Comparison of ENCODE assay signal across 1 cellular context in the genomic region with DNA sequence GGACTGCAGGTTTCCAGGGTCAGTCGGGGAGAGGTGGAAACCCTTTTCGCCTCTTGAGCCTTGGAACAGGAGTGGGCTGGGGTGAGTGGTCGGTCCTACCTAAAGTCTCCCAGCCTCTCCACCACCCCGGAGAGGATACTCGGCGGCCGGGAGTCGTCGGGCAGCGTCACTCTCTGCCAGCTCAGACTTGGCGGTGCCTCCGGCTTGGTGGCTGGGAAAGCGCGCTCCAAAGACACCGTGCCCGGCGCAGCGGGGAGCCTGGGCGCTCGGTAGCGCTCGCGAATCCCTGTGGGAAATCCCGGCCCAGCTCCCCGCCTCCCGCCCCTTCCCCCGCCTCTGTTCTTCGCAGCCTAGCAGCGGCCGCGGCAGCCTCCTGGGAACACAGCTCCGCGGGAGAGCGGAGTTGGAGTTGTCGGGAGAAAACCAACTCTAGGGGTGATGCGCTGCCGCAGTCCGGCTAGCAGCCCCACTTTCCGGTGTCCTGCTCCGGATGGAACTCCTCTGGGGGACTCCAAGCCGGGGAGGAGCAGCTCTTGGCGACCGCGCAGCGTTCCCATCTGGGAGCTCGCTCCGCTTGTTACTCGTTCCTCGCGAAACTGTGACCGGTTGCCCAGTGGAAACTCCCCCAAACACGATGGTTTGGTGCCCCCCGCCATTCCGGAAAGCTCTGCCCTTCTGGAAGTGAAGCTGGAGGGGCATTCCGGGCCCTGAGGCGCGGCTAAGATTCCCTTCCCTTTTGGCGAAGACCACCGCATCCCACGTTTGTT.
TF ChIP-seq lines count a peak whose summit lies in the region.

No MANE protein-coding gene starts in this region.

TF ChIP-seq in IMR-90, 13 proteins besides CTCF, POLR2A, EP300 and RAD21 (continued from another document):
- no peak for TF ChIP-seq MAZ (IDR thresholded peaks at IDR 0.05; ENCODE audit: borderline replicate concordance, low read depth, low read length)
- TF ChIP-seq MAFK (IDR thresholded peaks at IDR 0.05; ENCODE audit: low read depth, low read length), result no peak
- TF ChIP-seq CEBPB (IDR thresholded peaks at IDR 0.05; ENCODE audit: low read depth, low read length), result no peak
- TF ChIP-seq FOS (IDR thresholded peaks at IDR 0.05; ENCODE audit: low read depth, low read length), result no peak
- no peak for TF ChIP-seq ELK1 (IDR thresholded peaks at IDR 0.05; ENCODE audit: borderline replicate concordance, low read depth, low read length)
- TF ChIP-seq CHD1 (IDR thresholded peaks at IDR 0.05; ENCODE audit: low read depth, low read length), result no peak
- no peak for TF ChIP-seq MXI1 (IDR thresholded peaks at IDR 0.05; ENCODE audit: borderline replicate concordance, low read depth, low read length)
- no peak for TF ChIP-seq NFE2L2 (IDR thresholded peaks at IDR 0.05; ENCODE audit: low read depth, low read length)
- no peak for TF ChIP-seq RFX5 (IDR thresholded peaks at IDR 0.05; ENCODE audit: low read depth, low read length)
- no peak for TF ChIP-seq RCOR1 (IDR thresholded peaks at IDR 0.05; ENCODE audit: insufficient replicate concordance, low read length)
- no peak for TF ChIP-seq SMC3 (IDR thresholded peaks at IDR 0.05; ENCODE audit: low read depth, low read length)
TF ChIP-seq in IMR-90: peak in this region for 0.
